8 cellular contexts compared by ENCODE assay signal in genomic region chr22:17368727-17369552, GRCh38. TPM values are rescaled to one million over a fixed set of nuclear protein-coding genes. Genes with fewer than 3 reads are reported as not detected.
DNase-seq lines count a peak whose midpoint lies in the region; ATAC-seq and TF ChIP-seq lines count a peak whose summit lies in the region.

TSS of gene CECR2 (plus strand) at chr22:17369460. CDS start at chr22:17369784, 324 bp downstream.

- peaks cover 0 to 4% (median under 1%) of the 10 kb centered on the region in 8 donors for H3K9me3 Mint-ChIP-seq in CD4-positive, alpha-beta memory T cell
- H3K9me3 Mint-ChIP-seq in IgD-negative memory B cell, result peaks cover 0 to 5% (median 0%) of the 10 kb centered on the region in 3 donors
- H3K9me3 Mint-ChIP-seq in endodermal cell, result no peaks in the 10 kb centered on the region

- H3K36me3 ChIP-seq in CD4-positive, alpha-beta memory T cell (ENCODE audit: insufficient read depth, low read length), result no peaks in the 10 kb centered on the region
- no peaks in the 10 kb centered on the region for H3K36me3 ChIP-seq in SK-N-MC (ENCODE audit: insufficient read depth, low read length)
- no peaks in the 10 kb centered on the region for H3K36me3 ChIP-seq in endodermal cell (ENCODE audit: control insufficient read depth, insufficient read depth, low read length)
- H3K36me3 ChIP-seq in mucosa of rectum (ENCODE audit: control insufficient read depth in 2 of 2, insufficient read depth in 2 of 2, low read length in 2 of 2), result no peaks in the 10 kb centered on the region
- H3K36me3 ChIP-seq in upper lobe of right lung, result no peaks in the 10 kb centered on the region

- intact Hi-C loops in CD4-positive, alpha-beta memory T cell (cut with micrococcal nuclease), result loop anchor here (10.0 kb wide), 1 partner anchor 154 kb away; the partner anchor contains the start of gene ADA2
- intact Hi-C loops in upper lobe of right lung (cut with DNase I), result no loop called here

- H3K4me3 Mint-ChIP-seq in CD4-positive, alpha-beta memory T cell, result peak within 1 kb of the TSS; percentile 73 to 86 (median 80)
- peak within 1 kb of the TSS; percentile 11 to 92 (median 86) for H3K4me3 Mint-ChIP-seq in IgD-negative memory B cell
- peak within 1 kb of the TSS; percentile 71 for H3K4me3 Mint-ChIP-seq in endodermal cell

- H3K4me3 ChIP-seq in CD4-positive, alpha-beta memory T cell (ENCODE audit: low read length in 2 of 2), result peak within 1 kb of the TSS; percentile 18 to 29
- H3K4me3 ChIP-seq in SK-N-MC (peak within 1 kb of the TSS; percentile 96), endodermal cell (ENCODE audit: low read length) (peak within 1 kb of the TSS; percentile 99), mucosa of rectum (ENCODE audit: low read length in 2 of 2) (peak within 1 kb of the TSS; percentile 39 to 57), upper lobe of right lung (peak within 1 kb of the TSS; percentile 61)

- H3K27me3 Mint-ChIP-seq in CD4-positive, alpha-beta memory T cell, result peaks cover 36 to 46% of the 10 kb centered on the region in 2 donors
- H3K27me3 Mint-ChIP-seq in IgD-negative memory B cell, result peaks cover 55% of the 10 kb centered on the region
- H3K27me3 Mint-ChIP-seq in endodermal cell (ENCODE audit: insufficient read depth), result no peaks in the 10 kb centered on the region

- H3K4me1 Mint-ChIP-seq in CD4-positive, alpha-beta memory T cell, result peaks cover 20 to 34% (median 27%) of the 10 kb centered on the region in 4 donors
- H3K4me1 Mint-ChIP-seq in IgD-negative memory B cell (peaks cover 12 to 28% (median 19%) of the 10 kb centered on the region in 3 donors), endodermal cell (peaks cover 35% of the 10 kb centered on the region)

- TF ChIP-seq CTCF in endodermal cell (conservative IDR thresholded peaks at IDR 0.05) (no peak), upper lobe of right lung (IDR thresholded peaks at IDR 0.05) (no peak)

- H3K27ac Mint-ChIP-seq in CD4-positive, alpha-beta memory T cell, result peak within 1 kb of the TSS in 1 of 7 donors; percentile 31
- H3K27ac Mint-ChIP-seq in IgD-negative memory B cell (peak within 1 kb of the TSS in 2 of 3 donors; percentile 13 to 86), endodermal cell (peak within 1 kb of the TSS; percentile 98)

- H3K9ac ChIP-seq in SK-N-MC (ENCODE audit: insufficient read length) (peak within 1 kb of the TSS; percentile 77), endodermal cell (ENCODE audit: extremely low read depth, low read length, poor library complexity, severe bottlenecking) (peak within 1 kb of the TSS; percentile 93), mucosa of rectum (ENCODE audit: low read depth in 1 of 2, low read length in 2 of 2) (peak within 1 kb of the TSS in 1 of 2 donors; percentile 26)

- peaks cover 20% of the 10 kb centered on the region for H3K4me1 ChIP-seq in CD4-positive, alpha-beta memory T cell (ENCODE audit: insufficient read depth, low read length)
- no peaks in the 10 kb centered on the region for H3K4me1 ChIP-seq in endodermal cell (ENCODE audit: control insufficient read depth, insufficient read depth, low read length)
- peaks cover 0 to 4% of the 10 kb centered on the region in 2 donors for H3K4me1 ChIP-seq in mucosa of rectum (ENCODE audit: control insufficient read depth in 2 of 2, insufficient read depth in 2 of 2, low read length in 2 of 2)
- H3K4me1 ChIP-seq in upper lobe of right lung, result peaks cover 3% of the 10 kb centered on the region

- CTCF ChIA-PET in CD4-positive, alpha-beta memory T cell (lab: Charles Lee; ENCODE audit: partially characterized antibody), result interaction anchor here (1.4 kb wide), 1 partner anchor 197 kb away, joined by 4 read pairs; no protein-coding TSS in a partner anchor

- ATAC-seq in upper lobe of right lung (peak; percentile 82), HG03139 (IDR thresholded peaks at IDR 0.05; ENCODE audit: unreplicated experiment) (no peak)

- DNase-seq in CD4-positive, alpha-beta memory T cell, result peak in 1 of 5 donors; percentile 2
- DNase-seq in SK-N-MC (ENCODE audit: low read depth, low spot score) (no peak), endodermal cell (peak; percentile 93), upper lobe of right lung (peak; percentile 86), MV-4-11 (lab: John Stamatoyannopoulos, UW) (no peak)

- no peaks in the 10 kb centered on the region for H3K36me3 Mint-ChIP-seq in CD4-positive, alpha-beta memory T cell
- H3K36me3 Mint-ChIP-seq in IgD-negative memory B cell (peaks cover 2% of the 10 kb centered on the region), endodermal cell (ENCODE audit: low read depth) (no peaks in the 10 kb centered on the region)

- H3K27me3 ChIP-seq in CD4-positive, alpha-beta memory T cell (ENCODE audit: insufficient read depth, low read length), result peaks cover 41% of the 10 kb centered on the region
- H3K27me3 ChIP-seq in endodermal cell (ENCODE audit: control insufficient read depth, insufficient read depth, low read length, poor library complexity, severe bottlenecking) (no peaks in the 10 kb centered on the region), mucosa of rectum (ENCODE audit: control insufficient read depth in 2 of 2, insufficient read depth in 2 of 2, low read length in 2 of 2) (peaks cover 32 to 46% of the 10 kb centered on the region in 2 donors), upper lobe of right lung (peaks cover 44% of the 10 kb centered on the region)

- 0% methylated on average over 14 to 69 of the region's 69 CpGs for WGBS in endodermal cell (ENCODE audit: insufficient coverage in 1 of 2, insufficient read length in 1 of 2), 2 experiments

- POLR2A ChIA-PET in CD4-positive, alpha-beta memory T cell (lab: Charles Lee; ENCODE audit: partially characterized antibody), result no interaction called here

- H3K9me3 ChIP-seq in CD4-positive, alpha-beta memory T cell (ENCODE audit: control insufficient read depth in 1 of 2, low read length in 2 of 2), result no peaks in the 10 kb centered on the region
- H3K9me3 ChIP-seq in SK-N-MC (ENCODE audit: low read depth, low read length) (no peaks in the 10 kb centered on the region), endodermal cell (ENCODE audit: control insufficient read depth, low read length) (no peaks in the 10 kb centered on the region), mucosa of rectum (ENCODE audit: control insufficient read depth in 2 of 2, low read length in 2 of 2) (no peaks in the 10 kb centered on the region), upper lobe of right lung (no peaks in the 10 kb centered on the region)

- no peak within 1 kb of the TSS for H3K27ac ChIP-seq in CD4-positive, alpha-beta memory T cell (ENCODE audit: low read depth, low read length)
- H3K27ac ChIP-seq in SK-N-MC, result peak within 1 kb of the TSS; percentile 42; the same call in 1 of the 2 replicates
- peak within 1 kb of the TSS; percentile 99 for H3K27ac ChIP-seq in endodermal cell (ENCODE audit: low read depth, low read length)
- H3K27ac ChIP-seq in mucosa of rectum (ENCODE audit: low read depth in 2 of 2, low read length in 2 of 2), result no peak within 1 kb of the TSS
- H3K27ac ChIP-seq in upper lobe of right lung, result peak within 1 kb of the TSS; percentile 80

RNA-seq across cellular contexts. Expression of gene CECR2, which starts in this region (rescaled TPM):
- total RNA-seq in CD4-positive, alpha-beta memory T cell, result not detected
- polyA plus RNA-seq in CD4-positive, alpha-beta memory T cell, result not detected
- not detected for polyA plus RNA-seq in IgD-negative memory B cell
- total RNA-seq in endodermal cell (100 to 1,000 TPM in 1 of 2 donors, 10 to 100 TPM in 1; 98.9 to 105 TPM), upper lobe of right lung (7.2 TPM)
- 32.6 TPM for polyA plus RNA-seq in endodermal cell (2013, experiment 1 of 2)
- 31.3 TPM for polyA plus RNA-seq in endodermal cell (2013, experiment 2 of 2)

Comparison
In these comparisons a context has a peak if more than half of its experiments do, and no peak if none do; other contexts are left out.
1. RNA of gene CECR2 (total RNA-seq): 98.9 to 105 TPM in endodermal cell; 7.2 TPM in upper lobe of right lung (single experiment) and not detected in CD4-positive, alpha-beta memory T cell; every median in the first group is over 10 times any median in the second.
2. DNase-seq: peak in endodermal cell (single experiment) and upper lobe of right lung (single experiment); none in SK-N-MC (single experiment) and MV-4-11 (single experiment).
3. H3K27ac ChIP-seq: peak in SK-N-MC (single experiment), endodermal cell (single experiment) and upper lobe of right lung (single experiment); none in CD4-positive, alpha-beta memory T cell (single experiment) and mucosa of rectum (0 of 2).
4. H3K4me3 ChIP-seq: peak in every context shown above with its lines; median percentile 99 in endodermal cell; 96 in SK-N-MC; 61 in upper lobe of right lung; 48 in mucosa of rectum; 24 in CD4-positive, alpha-beta memory T cell.
5. Peak in every context shown above with its lines, with median percentiles within 50 percentile points of each other: H3K4me3 Mint-ChIP-seq.